8 cellular contexts compared by ENCODE assay signal in the genomic region with DNA sequence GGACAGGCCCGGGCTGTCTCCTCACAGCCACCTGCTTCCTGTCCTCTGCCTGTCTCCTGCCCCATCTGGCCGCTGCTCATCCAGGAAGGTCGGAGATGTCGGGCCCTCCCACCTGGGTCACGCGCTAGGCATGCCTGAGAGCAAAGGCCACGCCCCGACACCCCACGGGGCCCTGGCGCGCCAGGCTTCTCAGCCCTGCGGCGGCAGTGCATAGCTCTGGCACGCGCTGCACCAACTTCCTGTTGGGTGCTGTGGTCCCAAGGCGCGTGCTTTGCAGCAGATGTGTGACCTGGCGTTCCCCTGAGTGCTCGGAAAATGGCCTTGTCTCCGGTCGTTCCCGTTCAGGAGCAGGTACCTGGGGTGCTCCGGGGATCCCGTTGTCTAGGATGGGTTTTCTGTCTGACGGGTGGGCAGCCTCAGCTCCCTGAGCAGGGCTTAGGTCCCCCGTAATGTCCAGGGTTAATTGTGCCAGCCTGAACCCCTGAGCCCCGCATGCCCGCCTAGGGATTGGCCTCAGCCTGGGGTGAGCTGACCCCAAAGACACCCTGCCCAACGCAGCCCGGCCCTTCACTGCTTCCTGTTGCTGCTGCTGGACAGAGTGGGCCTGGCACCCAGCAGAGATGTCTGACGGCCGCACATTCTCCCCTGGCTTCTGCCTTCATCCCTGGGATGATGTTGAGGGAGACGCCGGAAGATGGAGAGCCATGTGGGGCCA. TPM values are rescaled to one million over a fixed set of nuclear protein-coding genes. Genes with fewer than 3 reads are reported as not detected.
A peak's percentile ranks its signal among the peaks of the same experiment; 100 is the strongest.
DNase-seq lines count a peak whose midpoint lies in the region; ATAC-seq and TF ChIP-seq lines count a peak whose summit lies in the region.

No MANE protein-coding gene starts in this region.

- H3K9me3 Mint-ChIP-seq in Caco-2 (ENCODE audit: unreplicated experiment): peaks cover 11% of the 10 kb centered on the region
- H3K9me3 Mint-ChIP-seq in activated T-cell treated with anti-CD3 and anti-CD28 coated beads, Interleukin-2, amount 50 U/mL, for 4 hours: no peaks in the 10 kb centered on the region

- POLR2A ChIA-PET in Caco-2 (lab: Charles Lee): interaction anchor here (0.6 to 0.7 kb wide), 3 partner anchors 34 to 1909 kb away, joined by 3 to 4 read pairs (median 3); a partner anchor contains a TSS

- ATAC-seq in GM19438 (IDR thresholded peaks at IDR 0.05; ENCODE audit: low read depth, unreplicated experiment): peak; percentile 80
- ATAC-seq in HG03469 (IDR thresholded peaks at IDR 0.05; ENCODE audit: unreplicated experiment): peak; percentile 62
- peak; percentile 84 to 85 for ATAC-seq in activated T-cell treated with anti-CD3 and anti-CD28 coated beads, Interleukin-2, amount 50 U/mL, for 4 hours
- ATAC-seq in Right ventricle myocardium superior (ENCODE audit: poor library complexity): peak; percentile 94

- intact Hi-C loops in Caco-2 (cut with micrococcal nuclease; ENCODE audit: unreplicated experiment) (loop anchor here (5.0 kb wide), 1 partner anchor 34 kb away; a partner anchor contains a TSS), Right ventricle myocardium superior (cut with DNase I) (no loop called here)

- H3K36me3 ChIP-seq in Caco-2 (ENCODE audit: control insufficient read depth, insufficient read depth, low read length): no peaks in the 10 kb centered on the region
- no peaks in the 10 kb centered on the region for H3K36me3 ChIP-seq in skeletal muscle satellite cell (ENCODE audit: insufficient read depth, low read length)

- H3K9me3 ChIP-seq in Caco-2: no peaks in the 10 kb centered on the region
- H3K9me3 ChIP-seq in skeletal muscle satellite cell (replicated peaks; ENCODE audit: low read length): no peaks in the 10 kb centered on the region

- TF ChIP-seq CTCF in Caco-2 (IDR thresholded peaks at IDR 0.05; ENCODE audit: insufficient read depth in 1 of 2, low read depth in 1 of 2, low read length in 1 of 2, severe bottlenecking in 1 of 2, unreplicated experiment in 1 of 2): no peak

- DNase-seq in Caco-2: peak; percentile 89 to 91
- DNase-seq in OCI-M1 (lab: John Stamatoyannopoulos, UW): peak; percentile 72
- DNase-seq in activated T-cell treated with anti-CD3 and anti-CD28 coated beads, Interleukin-2, amount 50 U/mL, for 4 hours: peak; percentile 89
- DNase-seq in Right ventricle myocardium superior: peak; percentile 93
- no peak for DNase-seq in NCI-H2227 (lab: John Stamatoyannopoulos, UW; ENCODE audit: unreplicated experiment)

- peak overlapping the region; percentile 84 for H3K27ac Mint-ChIP-seq in Caco-2 (ENCODE audit: unreplicated experiment)

- CTCF ChIA-PET in Caco-2 (lab: Charles Lee): interaction anchor here (0.8 to 1.0 kb wide), 2 partner anchors 8 to 33 kb away, joined by 3 read pairs; no protein-coding TSS in a partner anchor

- peak overlapping the region; percentile 74 for H3K4me3 Mint-ChIP-seq in Caco-2 (ENCODE audit: unreplicated experiment)
- H3K4me3 Mint-ChIP-seq in activated T-cell treated with anti-CD3 and anti-CD28 coated beads, Interleukin-2, amount 50 U/mL, for 4 hours: peak overlapping the region; percentile 94

- peaks cover 7% of the 10 kb centered on the region for H3K4me1 Mint-ChIP-seq in Caco-2 (ENCODE audit: low read depth, unreplicated experiment)
- peaks cover 51% of the 10 kb centered on the region for H3K4me1 Mint-ChIP-seq in activated T-cell treated with anti-CD3 and anti-CD28 coated beads, Interleukin-2, amount 50 U/mL, for 4 hours (ENCODE audit: low read depth)

- H3K4me1 ChIP-seq in Caco-2 (peaks cover 9% of the 10 kb centered on the region), skeletal muscle satellite cell (ENCODE audit: control insufficient read depth, insufficient read depth, low read length) (peaks cover 13% of the 10 kb centered on the region)

- no TSS peak for BruUV-seq in Caco-2 (replicated peaks; lab: Mats Ljungman, UMichigan)

- H3K9ac ChIP-seq in skeletal muscle satellite cell (ENCODE audit: low read depth, low read length): no peak overlapping the region

- H3K4me2 ChIP-seq in skeletal muscle satellite cell (ENCODE audit: low read length): peak overlapping the region; percentile 72

- H3K36me3 Mint-ChIP-seq in Caco-2 (ENCODE audit: insufficient read depth, unreplicated experiment): peaks cover 6% of the 10 kb centered on the region
- H3K36me3 Mint-ChIP-seq in activated T-cell treated with anti-CD3 and anti-CD28 coated beads, Interleukin-2, amount 50 U/mL, for 4 hours (ENCODE audit: insufficient read depth): peaks cover 23% of the 10 kb centered on the region

- H3K27me3 ChIP-seq in Caco-2 (replicated peaks; ENCODE audit: control insufficient read depth, insufficient read depth, low read length) (no peaks in the 10 kb centered on the region), skeletal muscle satellite cell (ENCODE audit: control insufficient read depth, insufficient read depth, low read length) (no peaks in the 10 kb centered on the region)

- peaks cover 3% of the 10 kb centered on the region for H3K27me3 Mint-ChIP-seq in Caco-2 (ENCODE audit: insufficient read depth, unreplicated experiment)
- no peaks in the 10 kb centered on the region for H3K27me3 Mint-ChIP-seq in activated T-cell treated with anti-CD3 and anti-CD28 coated beads, Interleukin-2, amount 50 U/mL, for 4 hours (ENCODE audit: low read depth)

- H3K4me3 ChIP-seq in Caco-2 (ENCODE audit: low read depth, low read length): peak overlapping the region; percentile 41
- H3K4me3 ChIP-seq in skeletal muscle satellite cell (ENCODE audit: low read length): no peak overlapping the region

RNA-seq across cellular contexts. Expression of a gene that starts 19.4 kb away (rescaled TPM):
- 9.6 and 11.0 TPM in 2 replicates for total RNA-seq in Caco-2 (2022)
- 100 to 1,000 TPM; 199 to 230 (median 202) TPM for total RNA-seq in activated T-cell treated with anti-CD3 and anti-CD28 coated beads, Interleukin-2, amount 50 U/mL, for 4 hours
- total RNA-seq in Right ventricle myocardium superior: 21.2 TPM
- total RNA-seq in skeletal muscle satellite cell (2012; rRNA removed): 1.3 and 1.8 TPM in 2 replicates

RNA-seq across cellular contexts. Expression of a gene that starts 34.0 kb away (rescaled TPM):
- total RNA-seq in Caco-2 (2022): 12.3 TPM in 2 replicates
- 1 to 10 TPM; 7.0 to 9.3 (median 7.1) TPM for total RNA-seq in activated T-cell treated with anti-CD3 and anti-CD28 coated beads, Interleukin-2, amount 50 U/mL, for 4 hours
- 4.3 TPM for total RNA-seq in Right ventricle myocardium superior
- total RNA-seq in skeletal muscle satellite cell (2012; rRNA removed): 5.6 and 8.5 TPM in 2 replicates
